Comparison of ENCODE assay signal across 1 cellular context in the genomic region with DNA sequence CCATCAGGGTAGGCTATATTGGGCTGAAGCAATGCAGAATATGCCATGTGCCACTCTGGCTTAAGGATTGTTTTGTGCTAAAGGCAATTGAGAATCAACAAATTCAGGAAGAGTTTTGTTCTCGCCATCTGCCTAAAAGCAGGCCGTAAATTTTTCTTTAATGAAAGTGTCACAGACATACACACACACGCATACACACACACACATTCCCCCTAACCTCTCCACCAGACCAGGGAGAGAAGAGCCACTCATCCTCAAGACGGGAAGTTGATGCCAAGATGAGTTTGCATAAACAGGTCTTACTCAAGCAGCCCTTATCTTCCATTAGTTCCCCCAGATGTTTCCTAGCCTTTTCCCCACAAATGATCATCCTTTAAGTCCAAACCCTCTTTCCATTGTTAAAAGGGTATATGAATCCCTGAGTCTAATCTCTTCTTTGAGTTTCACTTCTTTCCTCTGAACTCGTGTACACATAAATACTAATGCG.
TF ChIP-seq lines count a peak whose summit lies in the region.

No MANE protein-coding gene starts in this region.

TF ChIP-seq in K562, 482 proteins besides CTCF, POLR2A, EP300 and RAD21 (continued from another document):
- TF ChIP-seq, protein P1, sequence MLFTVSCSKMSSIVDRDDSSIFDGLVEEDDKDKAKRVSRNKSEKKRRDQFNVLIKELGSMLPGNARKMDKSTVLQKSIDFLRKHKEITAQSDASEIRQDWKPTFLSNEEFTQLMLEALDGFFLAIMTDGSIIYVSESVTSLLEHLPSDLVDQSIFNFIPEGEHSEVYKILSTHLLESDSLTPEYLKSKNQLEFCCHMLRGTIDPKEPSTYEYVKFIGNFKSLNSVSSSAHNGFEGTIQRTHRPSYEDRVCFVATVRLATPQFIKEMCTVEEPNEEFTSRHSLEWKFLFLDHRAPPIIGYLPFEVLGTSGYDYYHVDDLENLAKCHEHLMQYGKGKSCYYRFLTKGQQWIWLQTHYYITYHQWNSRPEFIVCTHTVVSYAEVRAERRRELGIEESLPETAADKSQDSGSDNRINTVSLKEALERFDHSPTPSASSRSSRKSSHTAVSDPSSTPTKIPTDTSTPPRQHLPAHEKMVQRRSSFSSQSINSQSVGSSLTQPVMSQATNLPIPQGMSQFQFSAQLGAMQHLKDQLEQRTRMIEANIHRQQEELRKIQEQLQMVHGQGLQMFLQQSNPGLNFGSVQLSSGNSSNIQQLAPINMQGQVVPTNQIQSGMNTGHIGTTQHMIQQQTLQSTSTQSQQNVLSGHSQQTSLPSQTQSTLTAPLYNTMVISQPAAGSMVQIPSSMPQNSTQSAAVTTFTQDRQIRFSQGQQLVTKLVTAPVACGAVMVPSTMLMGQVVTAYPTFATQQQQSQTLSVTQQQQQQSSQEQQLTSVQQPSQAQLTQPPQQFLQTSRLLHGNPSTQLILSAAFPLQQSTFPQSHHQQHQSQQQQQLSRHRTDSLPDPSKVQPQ (CRISPR knock-in tag; IDR thresholded peaks at IDR 0.05; ENCODE audit: borderline replicate concordance), result no peak
- no peak for TF ChIP-seq STAG1 (CRISPR knock-in tag; IDR thresholded peaks at IDR 0.05; ENCODE audit: borderline replicate concordance)
